In genomic region chr11:58577441-58578135, GRCh38 we compare ENCODE assay signal across 1 cellular context.
A peak's percentile ranks its signal among the peaks of the same experiment; 100 is the strongest.
TF ChIP-seq lines count a peak whose summit lies in the region.

No MANE protein-coding gene starts in this region.

TF ChIP-seq in K562, 482 proteins besides CTCF, POLR2A, EP300 and RAD21 (continued from another document and continues in another):
- TF ChIP-seq SREBF1 (IDR thresholded peaks at IDR 0.05; ENCODE audit: borderline replicate concordance, low read depth, low read length) (no peak), TBL1XR1 (IDR thresholded peaks at IDR 0.05; ENCODE audit: low read length in 2 of 2) (0 out of 4 replicates have a peak, but pooled peaks of 1 of the 2 experiments have one; percentile 9), NFRKB (IDR thresholded peaks at IDR 0.05; ENCODE audit: low read depth) (peak; percentile 67), SMARCC2 (IDR thresholded peaks at IDR 0.05; ENCODE audit: low read depth) (peak; percentile 73; the same call in 1 of the 2 replicates), POLR2AphosphoS5 (IDR thresholded peaks at IDR 0.05; ENCODE audit: control insufficient read depth, insufficient read depth, low read depth, low read length) (peak; percentile 68; the same call in 1 of the 2 replicates), ATF3 (IDR thresholded peaks at IDR 0.05) (peak; percentile 92), ATF3 (CRISPR knock-in tag; conservative IDR thresholded peaks at IDR 0.05) (0 out of 2 replicates have a peak, but pooled peaks have one; percentile 8), NKRF (IDR thresholded peaks at IDR 0.05; ENCODE audit: borderline replicate concordance) (peak; percentile 42; the same call in 1 of the 2 replicates), ZNF518B (CRISPR knock-in tag; IDR thresholded peaks at IDR 0.05) (no peak), NFYB (IDR thresholded peaks at IDR 0.05; ENCODE audit: extremely low read depth, insufficient read length) (peak; percentile 14), NR0B1 (IDR thresholded peaks at IDR 0.05; ENCODE audit: partially characterized antibody) (no peak), ZNF589 (CRISPR knock-in tag; IDR thresholded peaks at IDR 0.05; ENCODE audit: low read depth) (peak; percentile 86), ZZZ3 (IDR thresholded peaks at IDR 0.05) (peak; percentile 58; the same call in 1 of the 2 replicates), POLR2B (IDR thresholded peaks at IDR 0.05; ENCODE audit: low read depth, partially characterized antibody) (peak; percentile 46), CBFA2T3 (IDR thresholded peaks at IDR 0.05) (0 out of 2 replicates have a peak, but pooled peaks have one; percentile 33), HDAC2 (IDR thresholded peaks at IDR 0.05) (peak; percentile 61), PHF20 (IDR thresholded peaks at IDR 0.05; ENCODE audit: partially characterized antibody) (peak; percentile 31), KDM1A (IDR thresholded peaks at IDR 0.05) (peak; percentile 67 to 73; a peak in 3 of 4 replicates), USF1 (CRISPR knock-in tag; IDR thresholded peaks at IDR 0.05) (peak; percentile 62), CHD7 (IDR thresholded peaks at IDR 0.05; ENCODE audit: low read depth, low read length) (no peak), CREB3 (tag; conservative IDR thresholded peaks at IDR 0.05; ENCODE audit: low read depth) (no peak), MAFK (IDR thresholded peaks at IDR 0.05; ENCODE audit: low read length) (0 out of 2 replicates have a peak, but pooled peaks have one; percentile 10), PML (IDR thresholded peaks at IDR 0.05; ENCODE audit: low read length) (peak; percentile 40; the same call in 1 of the 2 replicates), RBM39 (optimal IDR thresholded peaks at IDR 0.05; ENCODE audit: low read depth, low read length) (peak; percentile 53), TBP (optimal IDR thresholded peaks at IDR 0.05; ENCODE audit: low read depth, low read length) (peak; percentile 51), ARID1B (IDR thresholded peaks at IDR 0.05) (peak; percentile 72), ZNF76 (CRISPR knock-in tag; IDR thresholded peaks at IDR 0.05; ENCODE audit: borderline replicate concordance) (peak; percentile 11; the same call in 1 of the 2 replicates), KAT7 (CRISPR knock-in tag; IDR thresholded peaks at IDR 0.05; ENCODE audit: borderline replicate concordance) (peak; percentile 1; the same call in 1 of the 2 replicates), SMAD4 (CRISPR knock-in tag; conservative IDR thresholded peaks at IDR 0.05) (peak; percentile 75)
